Comparison of ENCODE assay signal across 4 cellular contexts in the genomic region with DNA sequence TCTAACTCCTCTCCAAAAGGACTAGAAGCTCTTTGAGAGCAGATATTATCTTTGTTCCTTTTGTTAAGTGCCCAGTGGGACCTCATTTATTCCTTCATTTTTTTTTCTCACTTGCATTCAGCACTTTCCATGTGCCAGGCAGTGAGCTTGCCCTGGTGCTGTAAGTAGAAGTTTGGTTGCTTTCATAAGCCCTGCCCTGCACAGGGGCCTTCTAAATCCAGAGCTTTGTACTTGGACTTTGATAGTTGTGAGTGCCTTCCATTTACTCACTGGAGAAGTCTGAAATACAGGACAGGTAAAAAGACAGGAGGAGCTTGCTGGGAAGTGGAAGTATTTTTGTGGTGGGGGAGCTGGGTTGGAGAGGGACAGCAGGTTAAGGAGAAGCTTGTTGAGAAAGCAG. TPM values are rescaled to one million over a fixed set of nuclear protein-coding genes. Genes with fewer than 3 reads are reported as not detected.
"Had no signal": no experiment of that assay in that cellular context is flagged by ENCODE, and none has a peak within 500 bp of the region (broad histone marks: within the 10 kb centered on the region; RNA-seq: fewer than 3 reads in every experiment).

No MANE protein-coding gene starts in this region.

- H3K4me3 ChIP-seq: GM12878 had no signal

- ATAC-seq: GM12878 had no signal

- DNase-seq: GDM1, GF-D8 had no signal

RNA-seq across cellular contexts. Expression of a gene that starts 56.7 kb away (rescaled TPM):
- total RNA-seq: G401, GM12878 had no signal
- polyA plus RNA-seq: GM12878 had no signal
